16 cellular contexts compared by ENCODE assay signal in the genomic region with DNA sequence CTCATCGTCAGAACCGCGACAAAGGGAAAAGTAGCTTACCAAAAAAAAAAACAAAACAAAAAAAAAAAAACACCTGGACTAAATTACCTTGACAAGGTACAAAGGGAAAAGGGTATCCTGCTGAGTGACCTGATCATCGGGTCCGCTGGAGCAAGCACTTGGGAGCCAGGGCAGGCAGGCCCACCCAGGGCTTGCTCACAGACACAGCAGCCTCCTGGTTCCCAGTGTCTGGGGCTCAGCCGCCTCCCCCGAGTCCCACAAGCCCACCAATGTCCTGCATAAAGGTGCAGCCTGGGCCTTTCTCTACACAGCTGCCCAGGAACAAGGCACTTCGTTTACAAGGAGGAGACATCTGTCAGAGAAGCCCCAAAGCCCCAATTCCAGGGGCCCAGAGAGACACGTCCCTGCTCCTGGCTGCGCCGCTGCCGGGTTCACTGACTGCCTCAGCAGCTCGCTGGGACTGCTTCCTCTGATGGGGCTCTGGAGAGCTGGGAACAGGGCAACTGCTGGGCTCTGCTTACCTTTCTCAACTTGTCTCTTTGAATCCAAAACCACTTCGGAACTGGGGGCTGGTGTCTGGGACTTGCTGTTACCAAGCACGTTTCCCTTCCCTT.
"Had no signal": no experiment of that assay in that cellular context is flagged by ENCODE, and none has a peak within 500 bp of the region (broad histone marks: within the 10 kb centered on the region; RNA-seq: fewer than 3 reads in every experiment).

No MANE protein-coding gene starts in this region.

- H3K9me3 Mint-ChIP-seq: activated CD8-positive, alpha-beta T cell treated with anti-CD3 and anti-CD28 coated beads for 36 hours; activated naive CD8-positive, alpha-beta T cell treated with anti-CD3 and anti-CD28 coated beads for 36 hours; activated T-cell treated with anti-CD3 and anti-CD28 coated beads, Interleukin-2, amount 50 U/mL, for 72 hours; natural killer cell; stimulated activated naive B cell treated with anti-CD40 and anti-IgM and Interleukin-4, amounts not matched to agents 10 μg/mL and 1 μg/mL and 100 μg/mL, for 72 hours; type B pancreatic cell had no signal

- H3K27me3 ChIP-seq: foreskin keratinocyte had no signal

- H3K27ac Mint-ChIP-seq: activated CD4-positive, alpha-beta T cell treated with anti-CD3 and anti-CD28 coated beads for 36 hours; activated CD8-positive, alpha-beta T cell treated with anti-CD3 and anti-CD28 coated beads for 36 hours; activated naive CD8-positive, alpha-beta T cell treated with anti-CD3 and anti-CD28 coated beads for 36 hours; activated T-cell treated with anti-CD3 and anti-CD28 coated beads, Interleukin-2, amount 50 U/mL, for 72 hours; natural killer cell; stimulated activated naive B cell treated with anti-CD40 and anti-IgM and Interleukin-4, amounts not matched to agents 10 μg/mL and 1 μg/mL and 100 μg/mL, for 72 hours; type B pancreatic cell had no signal

- H3K4me3 Mint-ChIP-seq: activated CD4-positive, alpha-beta T cell treated with anti-CD3 and anti-CD28 coated beads for 36 hours; activated CD8-positive, alpha-beta T cell treated with anti-CD3 and anti-CD28 coated beads for 36 hours; activated naive CD8-positive, alpha-beta T cell treated with anti-CD3 and anti-CD28 coated beads for 36 hours; activated T-cell treated with anti-CD3 and anti-CD28 coated beads, Interleukin-2, amount 50 U/mL, for 72 hours; natural killer cell; stimulated activated naive B cell treated with anti-CD40 and anti-IgM and Interleukin-4, amounts not matched to agents 10 μg/mL and 1 μg/mL and 100 μg/mL, for 72 hours; type B pancreatic cell had no signal

- H3K9me3 ChIP-seq: mucosa of descending colon had no signal

- H3K4me1 Mint-ChIP-seq: activated CD4-positive, alpha-beta T cell treated with anti-CD3 and anti-CD28 coated beads for 36 hours; activated naive CD8-positive, alpha-beta T cell treated with anti-CD3 and anti-CD28 coated beads for 36 hours; natural killer cell; stimulated activated naive B cell treated with anti-CD40 and anti-IgM and Interleukin-4, amounts not matched to agents 10 μg/mL and 1 μg/mL and 100 μg/mL, for 72 hours had no signal

- H3K27me3 Mint-ChIP-seq: activated naive CD8-positive, alpha-beta T cell treated with anti-CD3 and anti-CD28 coated beads for 36 hours; type B pancreatic cell had no signal

- DNase-seq: activated CD4-positive, alpha-beta T cell treated with anti-CD3 and anti-CD28 coated beads for 36 hours; activated CD8-positive, alpha-beta memory T cell treated with anti-CD3 and anti-CD28 coated beads, Interleukin-2, amount 50 U/mL, for 4 hours; activated CD8-positive, alpha-beta T cell treated with anti-CD3 and anti-CD28 coated beads for 36 hours; activated gamma-delta T cell treated with Interleukin-2 at 50 U/mL for 16 hours; activated naive CD8-positive, alpha-beta T cell treated with anti-CD3 and anti-CD28 coated beads for 36 hours; activated T-cell treated with anti-CD3 and anti-CD28 coated beads, Interleukin-2, amount 50 U/mL, for 72 hours; anterior cingulate cortex; foreskin keratinocyte; head of caudate nucleus; mammary epithelial cell; natural killer cell; stimulated activated CD4-positive, alpha-beta T cell treated with anti-CD3 and anti-CD28 coated beads, Interleukin-2, amount 100 ng/mL, for 24 hours; stimulated activated naive B cell treated with anti-CD40 and anti-IgM and Interleukin-4, amounts not matched to agents 10 μg/mL and 1 μg/mL and 100 μg/mL, for 72 hours had no signal

- H3K27ac ChIP-seq: foreskin keratinocyte had no signal

- ATAC-seq: activated CD4-positive, alpha-beta T cell treated with anti-CD3 and anti-CD28 coated beads for 36 hours; activated CD8-positive, alpha-beta T cell treated with anti-CD3 and anti-CD28 coated beads for 36 hours; activated T-cell treated with anti-CD3 and anti-CD28 coated beads, Interleukin-2, amount 50 U/mL, for 72 hours; foreskin keratinocyte; natural killer cell; sciatic nerve; stimulated activated naive B cell treated with anti-CD40 and anti-IgM and Interleukin-4, amounts not matched to agents 10 μg/mL and 1 μg/mL and 100 μg/mL, for 72 hours had no signal

- H3K36me3 Mint-ChIP-seq: natural killer cell had no signal

- H3K4me3 ChIP-seq: mucosa of descending colon had no signal
